11 cellular contexts compared by ENCODE assay signal in genomic region chr3:74529145-74529544, GRCh38.
"Had no signal": no experiment of that assay in that cellular context is flagged by ENCODE, and none has a peak within 500 bp of the region (broad histone marks: within the 10 kb centered on the region; RNA-seq: fewer than 3 reads in every experiment).

No MANE protein-coding gene starts in this region.

- H3K4me1 Mint-ChIP-seq: GM23338, H9 had no signal

- H3K4me3 ChIP-seq: GM23248, GM23338, HAP-1 had no signal

- H3K27ac Mint-ChIP-seq: GM23338, H9, HFFc6 had no signal

- H3K9me3 ChIP-seq: HAP-1 had no signal

- H3K4me1 ChIP-seq: HAP-1 had no signal

- DNase-seq: GM23248, GOT3, H7, H9, HCEC 1CT, HFFc6 had no signal

- H3K27ac ChIP-seq: GM23248 had no signal

- H3K36me3 ChIP-seq: HAP-1 had no signal

- H3K9me3 Mint-ChIP-seq: GM23338, HFFc6 had no signal

- H3K9ac ChIP-seq: GM23248 had no signal

- H3K4me2 ChIP-seq: GM23338 had no signal

- FAIRE-seq: H1, H54 had no signal

- ATAC-seq: GM23338, HCT116 had no signal

- H2AFZ ChIP-seq: GM23248, GM23338 had no signal

- H3K4me3 Mint-ChIP-seq: GM23338, H9, HFFc6 had no signal
